In genomic region chr21:31011412-31011811, GRCh38 we compare ENCODE assay signal across 16 cellular contexts. TPM values are rescaled to one million over a fixed set of nuclear protein-coding genes. Genes with fewer than 3 reads are reported as not detected.
"Had no signal": no experiment of that assay in that cellular context is flagged by ENCODE, and none has a peak within 500 bp of the region (broad histone marks: within the 10 kb centered on the region; RNA-seq: fewer than 3 reads in every experiment).

No MANE protein-coding gene starts in this region.

- H3K4me1 ChIP-seq: breast epithelium, esophagus muscularis mucosa, right atrium auricular region, tibial artery had no signal

- H3K4me3 Mint-ChIP-seq: activated naive CD8-positive, alpha-beta T cell; activated T-cell treated with anti-CD3 and anti-CD28 coated beads, Interleukin-2, amount 50 U/mL, for 4 hours; naive B cell had no signal

- DNase-seq: activated T-cell treated with anti-CD3 and anti-CD28 coated beads, Interleukin-2, amount 50 U/mL, for 4 hours; aorta; dorsolateral prefrontal cortex; left cardiac atrium; midbrain; naive B cell; small intestine; T-helper 9 cell; tibial artery had no signal

- H3K4me3 ChIP-seq: breast epithelium, dorsolateral prefrontal cortex, esophagus muscularis mucosa, lung, right atrium auricular region, tibial artery had no signal

- H3K4me1 Mint-ChIP-seq: naive B cell had no signal

- H3K36me3 Mint-ChIP-seq: activated naive CD8-positive, alpha-beta T cell; naive B cell had no signal

- H3K36me3 ChIP-seq: breast epithelium, esophagus muscularis mucosa, right atrium auricular region, tibial artery had no signal

- H3K27ac Mint-ChIP-seq: activated naive CD8-positive, alpha-beta T cell; naive B cell had no signal

- H3K27me3 ChIP-seq: breast epithelium, dorsolateral prefrontal cortex, esophagus muscularis mucosa, right atrium auricular region, tibial artery had no signal

- H3K27ac ChIP-seq: breast epithelium, dorsolateral prefrontal cortex, esophagus muscularis mucosa, right atrium auricular region, tibial artery had no signal

- H3K9me3 ChIP-seq: esophagus muscularis mucosa, right atrium auricular region, tibial artery had no signal

RNA-seq across cellular contexts. Expression of gene KRTAP19-8, which starts 26.9 kb away (rescaled TPM):
- total RNA-seq: activated T-cell treated with anti-CD3 and anti-CD28 coated beads, Interleukin-2, amount 50 U/mL, for 4 hours; aorta; breast epithelium; dorsolateral prefrontal cortex; esophagus muscularis mucosa; fibroblast of villous mesenchyme; left cardiac atrium; lung; posterior vena cava; right atrium auricular region had no signal
- polyA plus RNA-seq: aorta, lung, small intestine had no signal
